In the genomic region with DNA sequence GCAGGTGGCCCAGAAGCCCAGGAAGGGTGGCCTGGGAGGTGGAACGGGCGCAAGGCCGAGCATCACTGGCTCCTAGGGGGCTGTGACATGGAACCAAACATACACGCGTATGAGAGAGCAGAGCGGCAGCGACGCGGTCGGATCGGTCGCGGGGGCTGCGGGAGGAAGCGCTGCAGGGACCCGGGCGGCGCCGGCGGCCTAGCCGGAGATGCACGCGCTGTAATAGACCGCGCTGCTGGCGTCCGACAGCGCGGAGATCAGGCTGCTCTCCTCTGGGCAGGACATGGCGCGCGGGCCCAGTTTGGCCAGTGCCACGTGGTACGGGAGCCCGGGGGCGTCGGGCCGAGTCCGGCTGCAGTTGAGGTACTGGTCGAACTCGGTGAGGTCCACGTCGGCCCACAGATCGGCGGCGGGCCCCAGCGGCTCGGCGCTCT, we compare ENCODE assay signal across 12 cellular contexts. TPM values are rescaled to one million over a fixed set of nuclear protein-coding genes. Genes with fewer than 3 reads are reported as not detected.
DNase-seq lines count a peak whose midpoint lies in the region; ATAC-seq and TF ChIP-seq lines count a peak whose summit lies in the region.
"Had no signal": no experiment of that assay in that cellular context is flagged by ENCODE, and none has a peak within 500 bp of the region (broad histone marks: within the 10 kb centered on the region; RNA-seq: fewer than 3 reads in every experiment).

No MANE protein-coding gene starts in this region.

- no peak for ATAC-seq in gastroesophageal sphincter
- no peak for ATAC-seq in HG03442 (IDR thresholded peaks at IDR 0.05; ENCODE audit: unreplicated experiment)

- no peak for TF ChIP-seq CTCF in gastroesophageal sphincter (IDR thresholded peaks at IDR 0.05)
- no peak for TF ChIP-seq CTCF in sigmoid colon (IDR thresholded peaks at IDR 0.05)

- H3K4me1 ChIP-seq in ES-I3 (ENCODE audit: insufficient read depth, low read length): peaks cover 18% of the 10 kb centered on the region; the same call in 1 of the 2 replicates
- H3K4me1 ChIP-seq in NT2/D1 (ENCODE audit: insufficient read depth, insufficient read length): peaks cover 31% of the 10 kb centered on the region
- H3K4me1 ChIP-seq in gastroesophageal sphincter: peaks cover 0 to 25% (median 5%) of the 10 kb centered on the region in 3 donors
- H3K4me1 ChIP-seq in sigmoid colon: peaks cover 0 to 21% (median 16%) of the 10 kb centered on the region in 4 donors
- H3K4me1 ChIP-seq: parathyroid adenoma had no signal

- H3K9ac ChIP-seq in ES-I3 (ENCODE audit: low read depth, low read length) (peak overlapping the region; percentile 37), NT2/D1 (ENCODE audit: insufficient read length, low read depth) (peak overlapping the region; percentile 72)
- H3K9ac ChIP-seq: parathyroid adenoma had no signal

- H3K36me3 ChIP-seq in ES-I3 (ENCODE audit: insufficient read depth, low read length) (no peaks in the 10 kb centered on the region), NT2/D1 (ENCODE audit: insufficient read depth, insufficient read length, low read length) (peaks cover 3% of the 10 kb centered on the region), gastroesophageal sphincter (no peaks in the 10 kb centered on the region), sigmoid colon (no peaks in the 10 kb centered on the region)
- H3K36me3 ChIP-seq: transverse colon had no signal

- WGBS in gastroesophageal sphincter (ENCODE audit: low coverage in 1 of 2), 2 donors: 15 to 33% methylated on average over 5 to 8 of the region's 49 CpGs
- WGBS in sigmoid colon, 2 donors: 12 to 15% methylated on average over 49 of the region's 49 CpGs

- peak overlapping the region; percentile 42 for H3K4me3 ChIP-seq in NT2/D1 (ENCODE audit: insufficient read length, low read depth)
- peak overlapping the region; percentile 1 to 48 for H3K4me3 ChIP-seq in gastroesophageal sphincter
- H3K4me3 ChIP-seq in sigmoid colon: peak overlapping the region in 3 of 4 donors; percentile 27 to 36 (median 35)

- TF ChIP-seq POLR2A in gastroesophageal sphincter (IDR thresholded peaks at IDR 0.05) (no peak), sigmoid colon (IDR thresholded peaks at IDR 0.05) (no peak)

- TF ChIP-seq EP300 in gastroesophageal sphincter (IDR thresholded peaks at IDR 0.05): no peak
- no peak for TF ChIP-seq EP300 in sigmoid colon (IDR thresholded peaks at IDR 0.05)

- H3K27me3 ChIP-seq in NT2/D1 (ENCODE audit: insufficient read depth, insufficient read length) (peaks cover 47% of the 10 kb centered on the region), gastroesophageal sphincter (peaks cover 100% of the 10 kb centered on the region), sigmoid colon (peaks cover 41 to 98% (median 86%) of the 10 kb centered on the region in 3 donors)

- DNase-seq in NT2/D1 (ENCODE audit: low read depth, low spot score) (no peak), sigmoid colon (no peak), GM19238 (ENCODE audit: insufficient read length, low spot score) (no peak), ureter (ENCODE audit: low spot score) (no peak), DMS 273 (lab: John Stamatoyannopoulos, UW; ENCODE audit: unreplicated experiment) (no peak)
- DNase-seq: NCI-H187, transverse colon had no signal

- H3K27ac ChIP-seq in gastroesophageal sphincter: peak overlapping the region in 3 of 4 donors; percentile 17 to 54 (median 43)
- H3K27ac ChIP-seq in sigmoid colon: no peak overlapping the region
- H3K27ac ChIP-seq: parathyroid adenoma, transverse colon had no signal

- H3K9me3 ChIP-seq in ES-I3 (ENCODE audit: control insufficient read depth, insufficient read depth, low read length) (no peaks in the 10 kb centered on the region), NT2/D1 (ENCODE audit: insufficient read depth, low read length) (no peaks in the 10 kb centered on the region), gastroesophageal sphincter (no peaks in the 10 kb centered on the region), sigmoid colon (no peaks in the 10 kb centered on the region)
- H3K9me3 ChIP-seq: transverse colon had no signal

- intact Hi-C loops in sigmoid colon (cut with DNase I): no loop called here

RNA-seq across cellular contexts. Expression of a gene that starts 1.5 kb away (rescaled TPM):
- 10 to 100 TPM in 1 of 4 donors, 1 to 10 TPM in 3; 4.4 to 13.3 (median 7.1) TPM for total RNA-seq in gastroesophageal sphincter
- total RNA-seq in sigmoid colon: 1 to 10 TPM; 1.8 to 5.5 (median 3.8) TPM
- 10 to 100 TPM in 1 of 3 donors, 1 to 10 TPM in 1, under 1 TPM in 1; 0.69 to 11.9 (median 3.0) TPM for polyA plus RNA-seq in sigmoid colon
- total RNA-seq in ureter: 28.1 TPM
- polyA plus RNA-seq: keratinocyte had no signal

RNA-seq across cellular contexts. Expression of a gene that starts 12.0 kb away (rescaled TPM):
- total RNA-seq in gastroesophageal sphincter (1 to 10 TPM in 1 of 4 donors, under 1 TPM in 2, not detected in 1; 0.40 to 1.6 (median 0.58) TPM), sigmoid colon (1 to 10 TPM in 1 of 4 donors, under 1 TPM in 3; under 0.01 to 1.1 (median 0.37) TPM), ureter (1.9 TPM)
- 1 to 10 TPM in 1 of 3 donors, not detected in 2; 1.7 TPM for polyA plus RNA-seq in sigmoid colon

RNA-seq across cellular contexts. Expression of a gene that starts 15.0 kb away (rescaled TPM):
- 10 to 100 TPM; 28.1 to 39.7 (median 33.6) TPM for total RNA-seq in gastroesophageal sphincter
- 10 to 100 TPM; 41.7 to 50.5 (median 42.2) TPM for total RNA-seq in sigmoid colon
- polyA plus RNA-seq in sigmoid colon: 10 to 100 TPM in 2 of 3 donors, 1 to 10 TPM in 1; 2.1 to 14.0 (median 11.4) TPM
- 43.6 TPM for total RNA-seq in ureter

RNA-seq across cellular contexts. Expression of a gene that starts 31.3 kb away (rescaled TPM):
- total RNA-seq in gastroesophageal sphincter: 10 to 100 TPM in 2 of 4 donors, 1 to 10 TPM in 2; 3.4 to 16.0 (median 10.5) TPM
- total RNA-seq in sigmoid colon: 10 to 100 TPM in 2 of 4 donors, 1 to 10 TPM in 2; 7.5 to 12.3 (median 10.5) TPM
- polyA plus RNA-seq in sigmoid colon: 10 to 100 TPM; 11.1 to 22.0 (median 12.6) TPM
- 10.3 TPM for total RNA-seq in ureter

RNA-seq across cellular contexts. Expression of a gene that starts 31.9 kb away (rescaled TPM):
- total RNA-seq in gastroesophageal sphincter (1 to 10 TPM in 1 of 4 donors, under 1 TPM in 3; 0.50 to 1.1 (median 0.66) TPM), sigmoid colon (1 to 10 TPM in 1 of 4 donors, under 1 TPM in 3; 0.71 to 2.2 (median 0.89) TPM), ureter (0.42 TPM)
- 1 to 10 TPM in 1 of 3 donors, under 1 TPM in 1, not detected in 1; under 0.01 to 1.0 TPM for polyA plus RNA-seq in sigmoid colon

Comparison
In these comparisons a context has a peak if more than half of its experiments do, and no peak if none do; other contexts are left out.
1. H3K27ac ChIP-seq: peak in gastroesophageal sphincter (3 of 4); none in sigmoid colon (0 of 4).
2. Peak in every context shown above with its lines, with median percentiles within 50 percentile points of each other: H3K4me3 ChIP-seq.